In the genomic region with DNA sequence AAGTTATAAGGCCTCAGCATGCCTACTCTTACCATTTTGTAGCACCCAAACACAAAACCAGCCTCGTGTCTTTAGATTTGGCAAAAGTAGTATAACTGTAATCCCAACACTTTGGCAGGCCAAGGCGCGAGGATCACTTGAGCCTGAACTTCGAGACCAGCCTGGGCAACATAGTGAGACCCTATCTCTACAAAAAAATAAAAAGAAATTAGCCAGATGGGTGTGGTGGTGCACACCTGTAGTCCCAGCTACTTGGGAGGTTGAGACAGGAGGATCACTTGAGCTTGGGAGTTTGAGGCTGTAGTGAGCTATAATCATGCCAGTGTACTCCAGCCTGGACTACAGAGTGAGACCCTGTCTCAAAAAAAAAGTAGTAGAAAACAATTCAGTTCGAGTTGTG, we compare ENCODE assay signal across 27 cellular contexts.
"Had no signal": no experiment of that assay in that cellular context is flagged by ENCODE, and none has a peak within 500 bp of the region (broad histone marks: within the 10 kb centered on the region; RNA-seq: fewer than 3 reads in every experiment).

No MANE protein-coding gene starts in this region.

- H3K27ac Mint-ChIP-seq: stimulated activated effector memory CD8-positive, alpha-beta T cell treated with anti-CD3 and anti-CD28 coated beads, Interleukin-12 subunit alpha, Interleukin-12 subunit beta, amount 100 ng/mL, for 72 hours; stimulated activated memory B cell treated with anti-CD40 and anti-IgM and Interleukin-4, amounts not matched to agents 10 μg/mL and 1 μg/mL and 100 μg/mL, for 72 hours; stimulated activated naive CD8-positive, alpha-beta T cell treated with anti-CD3 and anti-CD28 coated beads, Interleukin-15, amount 100 ng/mL, for 72 hours; stimulated activated naive CD8-positive, alpha-beta T cell treated with anti-CD3 and anti-CD28 coated beads, Interleukin-15, Interleukin-2, amounts not matched to agents 100 ng/mL and 50 ng/mL, for 24 hours; type B pancreatic cell had no signal

- H3K27me3 Mint-ChIP-seq: stimulated activated memory B cell treated with anti-CD40 and anti-IgM and Interleukin-4, amounts not matched to agents 10 μg/mL and 1 μg/mL and 100 μg/mL, for 72 hours; stimulated activated naive CD8-positive, alpha-beta T cell treated with anti-CD3 and anti-CD28 coated beads, Interleukin-15, amount 100 ng/mL, for 72 hours; stimulated activated naive CD8-positive, alpha-beta T cell treated with anti-CD3 and anti-CD28 coated beads, Interleukin-15, Interleukin-2, amounts not matched to agents 100 ng/mL and 50 ng/mL, for 24 hours; type B pancreatic cell had no signal

- H3K27ac ChIP-seq: stomach, suprapubic skin, testis, thoracic aorta, thyroid gland, tibial artery, tibial nerve, transverse colon, upper lobe of left lung, upper lobe of right lung, uterus, vagina had no signal

- ATAC-seq: stimulated activated effector memory CD8-positive, alpha-beta T cell treated with anti-CD3 and anti-CD28 coated beads, Interleukin-12 subunit alpha, Interleukin-12 subunit beta, amount 100 ng/mL, for 72 hours; stimulated activated memory B cell treated with anti-CD40 and anti-IgM and Interleukin-4, amounts not matched to agents 10 μg/mL and 1 μg/mL and 100 μg/mL, for 72 hours; stimulated activated naive CD8-positive, alpha-beta T cell treated with anti-CD3 and anti-CD28 coated beads, Interleukin-15, amount 100 ng/mL, for 72 hours; stimulated activated naive CD8-positive, alpha-beta T cell treated with anti-CD3 and anti-CD28 coated beads, Interleukin-15, Interleukin-2, amounts not matched to agents 100 U/mL and 50 U/mL, for 24 hours; upper lobe of right lung had no signal

- H3K4me1 ChIP-seq: stomach, suprapubic skin, testis, thyroid gland, tibial artery, tibial nerve, transverse colon, upper lobe of left lung, upper lobe of right lung, uterus, vagina had no signal

- H3K4me3 ChIP-seq: stomach, suprapubic skin, testis, thoracic aorta, thyroid gland, tibial artery, tibial nerve, transverse colon, upper lobe of left lung, upper lobe of right lung, uterus, vagina had no signal

- H3K9me3 ChIP-seq: stomach, suprapubic skin, testis, thoracic aorta, thyroid gland, tibial artery, tibial nerve, transverse colon, upper lobe of left lung, upper lobe of right lung, uterus, vagina had no signal

- DNase-seq: stimulated activated CD4-positive, alpha-beta T cell treated with anti-CD3 and anti-CD28 coated beads, Interleukin-2, amount 100 ng/mL, for 48 hours; stimulated activated CD4-positive, alpha-beta T cell treated with anti-CD3 and anti-CD28 coated beads, Interleukin-4, amount 100 ng/mL, for 1 hour; stimulated activated CD4-positive, alpha-beta T cell treated with anti-CD3 and anti-CD28 coated beads, Interleukin-4, amount 100 ng/mL, for 24 hours; stimulated activated CD4-positive, alpha-beta T cell treated with anti-CD3 and anti-CD28 coated beads, Interleukin-4, amount 100 ng/mL, for 4 hours; stimulated activated CD8-positive, alpha-beta memory T cell treated with anti-CD3 and anti-CD28 coated beads, Interleukin-4, amount 100 ng/mL, for 48 hours; stimulated activated naive CD4-positive, alpha-beta T cell; stimulated activated naive CD4-positive, alpha-beta T cell treated with Interleukin-2 at 50 U/mL for 16 hours; stimulated activated naive CD8-positive, alpha-beta T cell treated with anti-CD3 and anti-CD28 coated beads, Interleukin-15, amount 100 ng/mL, for 72 hours; stimulated activated naive CD8-positive, alpha-beta T cell treated with anti-CD3 and anti-CD28 coated beads, Interleukin-15, Interleukin-2, amounts not matched to agents 100 U/mL and 50 U/mL, for 24 hours; stomach; substantia nigra; testis; thyroid gland; tibial artery; transverse colon; trophoblast cell; upper lobe of left lung; upper lobe of right lung; uterus had no signal

- H3K9me3 Mint-ChIP-seq: stimulated activated effector memory CD8-positive, alpha-beta T cell treated with anti-CD3 and anti-CD28 coated beads, Interleukin-12 subunit alpha, Interleukin-12 subunit beta, amount 100 ng/mL, for 72 hours; stimulated activated memory B cell treated with anti-CD40 and anti-IgM and Interleukin-4, amounts not matched to agents 10 μg/mL and 1 μg/mL and 100 μg/mL, for 72 hours; stimulated activated naive CD8-positive, alpha-beta T cell treated with anti-CD3 and anti-CD28 coated beads, Interleukin-15, amount 100 ng/mL, for 72 hours; stimulated activated naive CD8-positive, alpha-beta T cell treated with anti-CD3 and anti-CD28 coated beads, Interleukin-15, Interleukin-2, amounts not matched to agents 100 ng/mL and 50 ng/mL, for 24 hours; type B pancreatic cell had no signal

- H3K4me3 Mint-ChIP-seq: stimulated activated effector memory CD8-positive, alpha-beta T cell treated with anti-CD3 and anti-CD28 coated beads, Interleukin-12 subunit alpha, Interleukin-12 subunit beta, amount 100 ng/mL, for 72 hours; stimulated activated memory B cell treated with anti-CD40 and anti-IgM and Interleukin-4, amounts not matched to agents 10 μg/mL and 1 μg/mL and 100 μg/mL, for 72 hours; stimulated activated naive CD8-positive, alpha-beta T cell treated with anti-CD3 and anti-CD28 coated beads, Interleukin-15, amount 100 ng/mL, for 72 hours; stimulated activated naive CD8-positive, alpha-beta T cell treated with anti-CD3 and anti-CD28 coated beads, Interleukin-15, Interleukin-2, amounts not matched to agents 100 ng/mL and 50 ng/mL, for 24 hours; type B pancreatic cell had no signal

- H3K36me3 ChIP-seq: transverse colon, uterus had no signal
